ENCODE assay signal across 8 cellular contexts in the genomic region with DNA sequence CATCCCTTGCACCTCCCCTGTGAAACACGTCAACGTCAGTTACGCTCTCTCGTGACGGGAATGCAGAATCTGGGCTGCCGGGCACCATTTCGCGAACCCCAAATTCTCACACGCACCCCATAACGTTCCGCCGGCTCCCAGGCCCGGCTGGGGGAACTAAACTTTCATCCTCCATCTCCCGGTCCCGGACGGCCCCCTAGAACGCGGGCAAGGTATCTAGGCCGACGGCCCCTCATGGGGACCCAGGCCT. TPM values are rescaled to one million over a fixed set of nuclear protein-coding genes. Genes with fewer than 3 reads are reported as not detected.
A peak's percentile ranks its signal among the peaks of the same experiment; 100 is the strongest.
DNase-seq lines count a peak whose midpoint lies in the region; ATAC-seq and TF ChIP-seq lines count a peak whose summit lies in the region.

No MANE protein-coding gene starts in this region.

- no peaks in the 10 kb centered on the region for H3K9me3 Mint-ChIP-seq in CD14-positive monocyte

- TF ChIP-seq POLR2A in adrenal gland (IDR thresholded peaks at IDR 0.05), result no peak

- H3K36me3 Mint-ChIP-seq in CD14-positive monocyte, result peaks cover 11 to 12% of the 10 kb centered on the region in 2 donors

- no peak for DNase-seq in CD14-positive monocyte (ENCODE audit: low spot score)
- peak in 5 of 7 donors; percentile 35 to 69 (median 44) for DNase-seq in adrenal gland
- peak; percentile 12 to 27 for DNase-seq in stimulated activated CD4-positive, alpha-beta T cell treated with anti-CD3 and anti-CD28 coated beads, Interleukin-4, amount 100 ng/mL, for 48 hours (ENCODE audit: low read depth in 2 of 2)
- DNase-seq in NCI-H526 treated with DMSO at 0.1 percent for 48 hours (lab: John Stamatoyannopoulos, UW), result no peak
- no peak for DNase-seq in OCI-M2 (lab: John Stamatoyannopoulos, UW; ENCODE audit: unreplicated experiment)
- no peak for DNase-seq in NOMO-1 treated with dmso at 0.1 percent for 144 hours (lab: John Stamatoyannopoulos, UW; ENCODE audit: unreplicated experiment)

- peak overlapping the region; percentile 99 to 100 (median 100) for H3K27ac Mint-ChIP-seq in CD14-positive monocyte

- 0% methylated on average over 14 to 20 of the region's 20 CpGs for WGBS in adrenal gland, 4 donors

- H3K36me3 ChIP-seq in adrenal gland (replicated peaks in 1 of 2) (peaks cover 0 to 10% of the 10 kb centered on the region in 2 donors), iPS-18a (ENCODE audit: control insufficient read depth, low read depth, low read length) (peaks cover 9% of the 10 kb centered on the region)

- H3K27me3 Mint-ChIP-seq in CD14-positive monocyte (ENCODE audit: low read depth in 3 of 3), result no peaks in the 10 kb centered on the region

- H3K9me3 ChIP-seq in adrenal gland (replicated peaks in 1 of 3) (no peaks in the 10 kb centered on the region), iPS-18a (ENCODE audit: control insufficient read depth, low read depth, low read length) (no peaks in the 10 kb centered on the region)

- H3K27me3 ChIP-seq in adrenal gland (no peaks in the 10 kb centered on the region), iPS-18a (ENCODE audit: control insufficient read depth, insufficient read depth, low read length) (no peaks in the 10 kb centered on the region)

- H3K4me1 ChIP-seq in adrenal gland (replicated peaks in 1 of 2) (peaks cover 8 to 32% of the 10 kb centered on the region in 2 donors), iPS-18a (ENCODE audit: control insufficient read depth, low read depth, low read length) (peaks cover 7% of the 10 kb centered on the region)

- H3K4me3 ChIP-seq in adrenal gland (peak overlapping the region in 3 of 4 donors; percentile 69 to 94 (median 71)), iPS-18a (ENCODE audit: low read length) (peak overlapping the region; percentile 76)

- no peak for TF ChIP-seq CTCF in CD14-positive monocyte (IDR thresholded peaks at IDR 0.05)
- no peak for TF ChIP-seq CTCF in adrenal gland (IDR thresholded peaks at IDR 0.05)

- intact Hi-C loops in CD14-positive monocyte (cut with micrococcal nuclease) (loop anchor here (5.0 kb wide), 2 partner anchors 71 to 179 kb away; partner anchors contain the start of genes CENPO (in 1 of the 2), EFR3B (in 1 of the 2) and PTRHD1 (in 1 of the 2)), adrenal gland (cut with DNase I) (loop anchor here in 1 of 2 donors (10.0 kb wide), 1 partner anchor 224 kb away; no protein-coding TSS in a partner anchor)

- ATAC-seq in HG03159 (IDR thresholded peaks at IDR 0.05; ENCODE audit: unreplicated experiment), result peak; percentile 0

- peak overlapping the region; percentile 99 for H3K9ac ChIP-seq in iPS-18a (ENCODE audit: low read length)

- H3K27ac ChIP-seq in adrenal gland (peak overlapping the region; percentile 95 to 98 (median 97)), iPS-18a (ENCODE audit: low read length) (peak overlapping the region; percentile 25)

- H3K4me1 Mint-ChIP-seq in CD14-positive monocyte, result peaks cover 13% of the 10 kb centered on the region

- H3K4me3 Mint-ChIP-seq in CD14-positive monocyte, result peak overlapping the region; percentile 92 to 97

RNA-seq across cellular contexts. Expression of gene DNAJC27, which starts 0.5 kb away (rescaled TPM):
- polyA plus RNA-seq in CD14-positive monocyte (1 to 10 TPM in 1 of 2 donors, under 1 TPM in 1; 0.86 to 2.2 TPM), adrenal gland (1 to 10 TPM; 1.9 to 6.6 (median 3.2) TPM)
- 10 to 100 TPM in 1 of 8 donors, 1 to 10 TPM in 7; 2.1 to 10.1 (median 7.0) TPM for total RNA-seq in adrenal gland

RNA-seq across cellular contexts. Expression of gene ADCY3, which starts 51.2 kb away (rescaled TPM):
- 1 to 10 TPM; 2.5 to 3.5 TPM for polyA plus RNA-seq in CD14-positive monocyte
- total RNA-seq in adrenal gland, result 10 to 100 TPM; 32.0 to 72.0 (median 35.8) TPM
- polyA plus RNA-seq in adrenal gland, result 10 to 100 TPM; 19.6 to 44.9 (median 20.1) TPM

Comparison
In these comparisons a context has a peak if more than half of its experiments do, and no peak if none do; other contexts are left out.
1. DNase-seq: peak in adrenal gland (5 of 7) and stimulated activated CD4-positive, alpha-beta T cell treated with anti-CD3 and anti-CD28 coated beads, Interleukin-4, amount 100 ng/mL, for 48 hours (2 of 2); none in CD14-positive monocyte (single experiment), NCI-H526 treated with DMSO at 0.1 percent for 48 hours (single experiment), OCI-M2 (single experiment) and NOMO-1 treated with dmso at 0.1 percent for 144 hours (single experiment).
2. RNA of gene ADCY3, which starts 51.2 kb away (polyA plus RNA-seq): 19.6 to 44.9 TPM in adrenal gland; 2.5 to 3.5 TPM in CD14-positive monocyte; every median in the first group is over 4 times any median in the second.